8 cellular contexts compared by ENCODE assay signal in genomic region chr7:66884556-66884955, GRCh38. TPM values are rescaled to one million over a fixed set of nuclear protein-coding genes. Genes with fewer than 3 reads are reported as not detected.
DNase-seq lines count a peak whose midpoint lies in the region; FAIRE-seq and TF ChIP-seq lines count a peak whose summit lies in the region.
"Not testable (repeated sequence)": the region's sequence is repeated elsewhere in the genome, so short reads cannot be mapped to it uniquely, and the experiment has no call there.

No MANE protein-coding gene starts in this region.

- H3K4me2 ChIP-seq in fibroblast of lung (ENCODE audit: extremely low read depth, insufficient read depth, low read length), result not testable (repeated sequence)

- DNase-seq in DMS53 (lab: John Stamatoyannopoulos, UW) (peak; percentile 14), HFFc6 (peak; percentile 35), NCI-H226 (peak; percentile 47), bronchial epithelial cell (ENCODE audit: low read depth) (peak; percentile 72), fibroblast of lung (ENCODE audit: low read depth in 2 of 2) (peak; percentile 25 to 48), cardiac septum (ENCODE audit: low spot score) (peak; percentile 60), stromal cell of bone marrow (ENCODE audit: low read depth) (peak; percentile 11)
- not testable (repeated sequence) for DNase-seq in activated T-cell treated with anti-CD3 and anti-CD28 coated beads, Interleukin-2, amount 50 U/mL, for 24 hours

- H3K4me1 Mint-ChIP-seq in HFFc6 (ENCODE audit: low read depth), result peaks cover 24% of the 10 kb centered on the region
- H3K4me1 Mint-ChIP-seq in activated T-cell treated with anti-CD3 and anti-CD28 coated beads, Interleukin-2, amount 50 U/mL, for 24 hours (ENCODE audit: low read depth), result peaks cover 46% of the 10 kb centered on the region

- not testable (repeated sequence) for H4K20me1 ChIP-seq in fibroblast of lung (ENCODE audit: control insufficient read depth, extremely low read depth, insufficient read depth, low read length)

- not testable (repeated sequence) for H3K9me3 ChIP-seq in fibroblast of lung (ENCODE audit: control insufficient read depth, insufficient read depth, low read depth, low read length)

- H3K9me3 Mint-ChIP-seq in HFFc6; activated T-cell treated with anti-CD3 and anti-CD28 coated beads, Interleukin-2, amount 50 U/mL, for 24 hours: not testable (repeated sequence)

- not testable (repeated sequence) for H3K4me1 ChIP-seq in fibroblast of lung (ENCODE audit: control insufficient read depth, extremely low read depth, insufficient read depth, low read length)

- not testable (repeated sequence) for H3K27me3 ChIP-seq in bronchial epithelial cell (ENCODE audit: control insufficient read depth, insufficient read depth, low read length); fibroblast of lung (ENCODE audit: control insufficient read depth, insufficient read depth, low read length)

- H3K4me3 ChIP-seq in bronchial epithelial cell (ENCODE audit: low read depth, low read length); fibroblast of lung (replicated peaks in 1 of 4; ENCODE audit: control extremely low read depth in 1 of 4, insufficient read depth in 1 of 4, low read depth in 3 of 4, low read length in 4 of 4): not testable (repeated sequence)

- not testable (repeated sequence) for H3K4me3 Mint-ChIP-seq in HFFc6; activated T-cell treated with anti-CD3 and anti-CD28 coated beads, Interleukin-2, amount 50 U/mL, for 24 hours

- not testable (repeated sequence) for FAIRE-seq in bronchial epithelial cell (lab: Jason Lieb, UNC)

- H3K27me3 Mint-ChIP-seq in HFFc6 (ENCODE audit: insufficient read depth); activated T-cell treated with anti-CD3 and anti-CD28 coated beads, Interleukin-2, amount 50 U/mL, for 24 hours: not testable (repeated sequence)

- not testable (repeated sequence) for H3K9ac ChIP-seq in fibroblast of lung (ENCODE audit: insufficient read depth, low read length)

- H3K36me3 ChIP-seq in bronchial epithelial cell (ENCODE audit: control insufficient read depth, insufficient read depth, low read length); fibroblast of lung (ENCODE audit: control insufficient read depth, insufficient read depth, low read length): not testable (repeated sequence)

- H2AFZ ChIP-seq in fibroblast of lung (ENCODE audit: low read length), result not testable (repeated sequence)

- H3K79me2 ChIP-seq in fibroblast of lung (ENCODE audit: control insufficient read depth, insufficient read depth, low read length), result not testable (repeated sequence)

- intact Hi-C loops in cardiac septum (cut with DNase I), result not testable (repeated sequence)

- not testable (repeated sequence) for H3K27ac ChIP-seq in fibroblast of lung (ENCODE audit: insufficient read depth, low read length)

- peak overlapping the region; percentile 49 for H3K27ac Mint-ChIP-seq in HFFc6
- peak overlapping the region; percentile 40 for H3K27ac Mint-ChIP-seq in activated T-cell treated with anti-CD3 and anti-CD28 coated beads, Interleukin-2, amount 50 U/mL, for 24 hours

- TF ChIP-seq CTCF in HFFc6 (IDR thresholded peaks at IDR 0.05); bronchial epithelial cell (IDR thresholded peaks at IDR 0.05; ENCODE audit: insufficient read depth, low read length, severe bottlenecking); fibroblast of lung (conservative IDR thresholded peaks at IDR 0.05 in 1 of 2, IDR thresholded peaks at IDR 0.05 in 1 of 2; ENCODE audit: low read depth in 1 of 2, low read length in 2 of 2): not testable (repeated sequence)

- H3K36me3 Mint-ChIP-seq in HFFc6 (ENCODE audit: low read depth), result peaks cover 20% of the 10 kb centered on the region; the same call in 1 of the 2 replicates
- peaks cover 61% of the 10 kb centered on the region for H3K36me3 Mint-ChIP-seq in activated T-cell treated with anti-CD3 and anti-CD28 coated beads, Interleukin-2, amount 50 U/mL, for 24 hours (ENCODE audit: low read depth)

RNA-seq across cellular contexts. Expression of gene TMEM248, which starts 36.5 kb away (rescaled TPM):
- 100 to 1,000 TPM in 5 of 6 experiments, 10 to 100 TPM in 1; 97.1 to 128 (median 117) TPM for total RNA-seq in HFFc6 (2021; fragmentation: NEBNext Ultra II Directional; extraction: Animal tissue kit (Norgen Biotek cat#: 25700))
- total RNA-seq in bronchial epithelial cell (45.3 and 51.3 TPM in 2 replicates), fibroblast of lung (59.6 and 65.7 TPM in 2 replicates), cardiac septum (50.2 TPM)
- polyA plus RNA-seq in fibroblast of lung, result 162 and 220 TPM in 2 replicates
- polyA plus RNA-seq in fibroblast of lung (2012), result 63.8 and 66.0 TPM in 2 replicates
- 383 and 532 TPM in 2 replicates for polyA minus RNA-seq in fibroblast of lung (ENCODE audit: low replicate concordance)
